Comparison of ENCODE assay signal across 5 cellular contexts in the genomic region with DNA sequence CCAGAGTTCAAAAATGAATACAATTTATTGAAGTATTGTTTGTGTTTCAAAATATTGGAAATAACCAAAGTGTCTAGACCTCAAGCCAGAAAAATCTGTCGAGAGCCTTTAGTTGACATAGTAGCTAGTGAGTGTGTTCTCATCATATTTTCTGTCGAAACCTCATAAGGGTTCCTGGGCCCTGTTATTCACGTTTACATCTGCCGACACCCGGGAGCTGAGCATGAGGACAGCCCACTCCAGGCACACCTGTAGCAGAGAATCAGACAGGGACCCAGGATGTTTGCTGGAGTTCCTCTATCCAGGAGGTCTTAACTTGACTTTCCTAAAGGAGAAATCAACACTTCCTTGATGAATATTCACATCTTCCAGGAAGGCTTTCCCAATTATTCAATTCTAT.
"Had no signal": no experiment of that assay in that cellular context is flagged by ENCODE, and none has a peak within 500 bp of the region (broad histone marks: within the 10 kb centered on the region; RNA-seq: fewer than 3 reads in every experiment).

No MANE protein-coding gene starts in this region.

- H3K4me2 ChIP-seq: GM23338, KMS-11 had no signal

- ATAC-seq: GM23338 had no signal

- H2AFZ ChIP-seq: GM23338 had no signal

- DNase-seq: H9, HCEC 1CT, KBM-7 had no signal

- H3K27ac ChIP-seq: KMS-11 had no signal

- H3K4me3 ChIP-seq: GM23338 had no signal
